ENCODE assay signal across 28 cellular contexts in the genomic region with DNA sequence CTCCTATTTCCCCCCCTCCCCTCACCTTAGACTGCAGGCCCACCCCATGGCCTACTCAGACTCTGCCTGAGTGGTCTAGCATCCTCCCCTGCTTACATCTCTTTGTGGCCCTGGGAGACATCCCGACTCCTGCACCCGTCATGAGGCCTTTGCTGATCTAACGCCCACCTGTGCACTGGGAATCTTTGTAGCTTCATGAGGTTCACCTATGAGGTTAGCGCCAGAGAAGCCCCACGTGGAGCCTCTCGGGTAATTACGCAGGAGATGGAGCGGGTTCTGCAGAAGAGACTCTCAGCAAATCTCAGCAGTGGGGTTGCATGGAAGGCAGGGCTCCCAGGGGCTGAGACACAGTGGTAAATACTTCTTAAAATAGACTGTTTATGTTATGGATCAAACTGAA.
"Had no signal": no experiment of that assay in that cellular context is flagged by ENCODE, and none has a peak within 500 bp of the region (broad histone marks: within the 10 kb centered on the region; RNA-seq: fewer than 3 reads in every experiment).

No MANE protein-coding gene starts in this region.

- H3K36me3 Mint-ChIP-seq: naive thymus-derived CD4-positive, alpha-beta T cell had no signal

- H2AFZ ChIP-seq: parathyroid adenoma had no signal

- H3K4me2 ChIP-seq: smooth muscle cell had no signal

- ATAC-seq: foreskin keratinocyte; gastroesophageal sphincter; left lobe of liver; naive thymus-derived CD4-positive, alpha-beta T cell; sciatic nerve; stimulated activated naive CD8-positive, alpha-beta T cell treated with anti-CD3 and anti-CD28 coated beads, Interleukin-15, Interleukin-2, amounts not matched to agents 100 U/mL and 50 U/mL, for 24 hours; upper lobe of right lung had no signal

- H3K4me3 Mint-ChIP-seq: dendritic cell treated with granulocyte-macrophage colony-stimulating factor and Interleukin-4, amounts not matched to agents 40 ng/mL and 50 ng/mL, for 4 days; naive thymus-derived CD4-positive, alpha-beta T cell had no signal

- DNase-seq: cerebellar nuclear complex; colonic mucosa; effector memory CD4-positive, alpha-beta T cell; foreskin keratinocyte; kidney; mesenchymal stem cell; midbrain; naive thymus-derived CD4-positive, alpha-beta T cell; stimulated activated CD4-positive, alpha-beta T cell treated with anti-CD3 and anti-CD28 coated beads, Interleukin-12 subunit alpha, Interleukin-12 subunit beta, amount 100 ng/mL, for 4 hours; stimulated activated CD4-positive, alpha-beta T cell treated with anti-CD3 and anti-CD28 coated beads, Interleukin-1b, Interleukin-23, amount 100 ng/mL, for 48 hours; stimulated activated CD4-positive, alpha-beta T cell treated with anti-CD3 and anti-CD28 coated beads, Interleukin-4, amount 100 ng/mL, for 1 hour; stimulated activated CD8-positive, alpha-beta memory T cell treated with anti-CD3 and anti-CD28 coated beads, Interleukin-4, amount 100 ng/mL, for 48 hours; stimulated activated naive CD8-positive, alpha-beta T cell treated with anti-CD3 and anti-CD28 coated beads, Interleukin-15, Interleukin-2, amounts not matched to agents 100 U/mL and 50 U/mL, for 24 hours; substantia nigra; testis; tibial artery; upper lobe of right lung had no signal

- H3K27ac Mint-ChIP-seq: dendritic cell treated with granulocyte-macrophage colony-stimulating factor and Interleukin-4, amounts not matched to agents 40 ng/mL and 50 ng/mL, for 4 days; progenitor cell of endocrine pancreas had no signal

- H3K9me3 Mint-ChIP-seq: dendritic cell treated with granulocyte-macrophage colony-stimulating factor and Interleukin-4, amounts not matched to agents 40 ng/mL and 50 ng/mL, for 4 days; naive thymus-derived CD4-positive, alpha-beta T cell had no signal

- H3K9ac ChIP-seq: parathyroid adenoma had no signal

- H3K27me3 ChIP-seq: colonic mucosa, esophagus muscularis mucosa, foreskin keratinocyte, right atrium auricular region, testis, vagina had no signal

- H3K4me1 ChIP-seq: colonic mucosa, foreskin keratinocyte, parathyroid adenoma, testis, upper lobe of right lung had no signal

- H3K4me3 ChIP-seq: colonic mucosa, esophagus muscularis mucosa, gastroesophageal sphincter, right atrium auricular region, smooth muscle cell, testis, tibial artery, upper lobe of right lung, vagina had no signal

- H3K36me3 ChIP-seq: colonic mucosa, esophagus muscularis mucosa, gastroesophageal sphincter, right atrium auricular region, tibial artery, upper lobe of right lung, vagina had no signal

- FAIRE-seq: endothelial cell of umbilical vein, kidney had no signal

- H3K9me3 ChIP-seq: colonic mucosa, esophagus muscularis mucosa, gastroesophageal sphincter, right atrium auricular region, testis, tibial artery, upper lobe of right lung, vagina had no signal

- H3K27ac ChIP-seq: colonic mucosa, esophagus muscularis mucosa, foreskin keratinocyte, gastroesophageal sphincter, parathyroid adenoma, right atrium auricular region, testis, tibial artery, upper lobe of right lung, vagina had no signal
